ENCODE assay signal across 11 cellular contexts in the genomic region with DNA sequence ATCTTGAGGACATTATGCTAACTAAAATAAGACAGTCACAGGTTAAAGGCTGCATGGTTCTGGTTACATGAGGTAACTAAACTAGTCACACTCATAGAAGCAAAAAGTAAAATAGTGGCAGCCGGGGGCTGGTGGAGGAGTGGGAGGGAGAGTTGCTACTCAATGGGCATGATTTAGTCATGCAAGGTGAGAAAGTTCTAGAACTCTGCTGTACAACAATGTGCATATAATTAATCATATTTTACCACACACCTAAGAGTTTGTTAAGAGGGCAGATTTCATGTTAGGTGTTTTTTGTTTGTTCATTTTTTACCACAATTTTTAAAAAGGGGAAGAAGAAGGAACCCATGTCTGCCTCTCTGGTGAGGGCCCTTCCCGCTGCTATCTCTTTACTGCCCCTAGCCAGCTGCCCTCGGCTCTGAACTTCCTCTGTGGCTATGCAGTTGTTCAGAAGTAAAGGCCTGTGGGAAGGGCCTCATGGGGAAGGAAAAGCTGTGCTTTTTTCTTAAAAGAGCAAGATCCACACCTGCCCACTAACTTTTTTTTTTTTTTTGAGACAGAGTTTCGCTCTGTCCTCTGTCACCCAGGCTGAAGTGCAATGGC. TPM values are rescaled to one million over a fixed set of nuclear protein-coding genes. Genes with fewer than 3 reads are reported as not detected.
A peak's percentile ranks its signal among the peaks of the same experiment; 100 is the strongest.
DNase-seq lines count a peak whose midpoint lies in the region; ATAC-seq and TF ChIP-seq lines count a peak whose summit lies in the region.
"Had no signal": no experiment of that assay in that cellular context is flagged by ENCODE, and none has a peak within 500 bp of the region (broad histone marks: within the 10 kb centered on the region; RNA-seq: fewer than 3 reads in every experiment).

No MANE protein-coding gene starts in this region.

- BruUV-seq in A673 (replicated peaks; lab: Mats Ljungman, UMichigan) = no TSS peak

- intact Hi-C loops in Right ventricle myocardium inferior (cut with DNase I) = no loop called here
- intact Hi-C loops in A673 (cut with micrococcal nuclease; ENCODE audit: unreplicated experiment) = no loop called here

- no peak for TF ChIP-seq POLR2A in NB4 (IDR thresholded peaks at IDR 0.05; ENCODE audit: extremely low read depth, insufficient read length)

- in situ Hi-C loops in GM13976 (cut with MboI; ENCODE audit: low sequenced_read_pairs, unreplicated experiment) = no loop called here

- POLR2A ChIA-PET in A673 (lab: Charles Lee; ENCODE audit: low non-redundant PET) = no interaction called here

- no peaks in the 10 kb centered on the region for H3K4me1 ChIP-seq in A673 (ENCODE audit: insufficient read depth, low read length, poor library complexity, severe bottlenecking)

- H3K36me3 ChIP-seq in A673 (ENCODE audit: insufficient read depth, low read length, poor library complexity, severe bottlenecking) = no peaks in the 10 kb centered on the region

- DNase-seq in GM13976 (ENCODE audit: low spot score) (no peak), NB4 (ENCODE audit: low read depth) (peak; percentile 90), Right ventricle myocardium inferior (ENCODE audit: missing footprints) (peak; percentile 79), A673 (ENCODE audit: low spot score) (no peak), NCI-H2081 (lab: John Stamatoyannopoulos, UW) (no peak), DMS53 (lab: John Stamatoyannopoulos, UW) (no peak)
- DNase-seq: NCI-H526 treated with DMSO at 0.1 percent for 48 hours had no signal

- H3K27me3 ChIP-seq in A673 (replicated peaks; ENCODE audit: insufficient read depth, low read depth, low read length, poor library complexity) = peaks cover 42% of the 10 kb centered on the region

- peak; percentile 66 for ATAC-seq in Right ventricle myocardium inferior

- H3K9me3 ChIP-seq in A673 (ENCODE audit: low read depth, low read length, poor library complexity, severe bottlenecking) = no peaks in the 10 kb centered on the region

- TF ChIP-seq CTCF in GM13976 (IDR thresholded peaks at IDR 0.05; ENCODE audit: borderline replicate concordance, control extremely low read depth, extremely low read depth, insufficient read depth, missing control alignments) = peak; percentile 5
- TF ChIP-seq CTCF in NB4 (IDR thresholded peaks at IDR 0.05; ENCODE audit: low read depth, low read length) = no peak
- TF ChIP-seq CTCF in A673 (conservative IDR thresholded peaks at IDR 0.05; ENCODE audit: low read depth, low read length) = no peak

- H3K27ac ChIP-seq in skin epidermis (peak overlapping the region in 11 of 21 experiments; percentile 11 to 85 (median 56)), A673 (ENCODE audit: low read depth, low read length, poor library complexity, severe bottlenecking) (no peak overlapping the region)

- H3K4me3 ChIP-seq in NB4 (ENCODE audit: low read depth, low read length) = no peak overlapping the region
- no peak overlapping the region for H3K4me3 ChIP-seq in skin epidermis
- H3K4me3 ChIP-seq in A673 (ENCODE audit: low read depth, low read length, poor library complexity, severe bottlenecking) = no peak overlapping the region

- CTCF ChIA-PET in A673 (lab: Charles Lee) = interaction anchor here (0.6 kb wide), 1 partner anchor 25 kb away, joined by 3 read pairs; no protein-coding TSS in a partner anchor

RNA-seq across cellular contexts. Expression of a gene that starts 11.2 kb away (rescaled TPM):
- 0.19 TPM for total RNA-seq in Right ventricle myocardium inferior
- not detected in 2 replicates for total RNA-seq in A673 (2021)
- total RNA-seq: endothelial cell of umbilical vein; G401; T-helper 2 cell treated with Interferon-gamma antibody and Interleukin-4, amounts not matched to agents 100 ng/mL and 5 ng/mL, for 36 hours had no signal

RNA-seq across cellular contexts. Expression of a gene that starts 25.9 kb away (rescaled TPM):
- total RNA-seq in Right ventricle myocardium inferior (1.2 TPM), A673 (2021) (not detected in 2 replicates)
- total RNA-seq: endothelial cell of umbilical vein, G401 had no signal

RNA-seq across cellular contexts. Expression of a gene that starts 47.3 kb away (rescaled TPM):
- total RNA-seq in Right ventricle myocardium inferior (not detected), A673 (2021) (not detected in 2 replicates)
- total RNA-seq: endothelial cell of umbilical vein; G401; T-helper 2 cell treated with Interferon-gamma antibody and Interleukin-4, amounts not matched to agents 100 ng/mL and 5 ng/mL, for 36 hours had no signal

RNA-seq across cellular contexts. Expression of a gene that starts 53.6 kb away (rescaled TPM):
- 2.4 TPM for total RNA-seq in Right ventricle myocardium inferior
- total RNA-seq in A673 (2021) = not detected in 2 replicates
- total RNA-seq: endothelial cell of umbilical vein, G401 had no signal

Comparison
In these comparisons a context has a peak if more than half of its experiments do, and no peak if none do; other contexts are left out.
1. DNase-seq: peak in NB4 (single experiment) and Right ventricle myocardium inferior (single experiment); none in GM13976 (single experiment), A673 (single experiment), NCI-H2081 (0 of 2) and DMS53 (single experiment).